11 cellular contexts compared by ENCODE assay signal in the genomic region with DNA sequence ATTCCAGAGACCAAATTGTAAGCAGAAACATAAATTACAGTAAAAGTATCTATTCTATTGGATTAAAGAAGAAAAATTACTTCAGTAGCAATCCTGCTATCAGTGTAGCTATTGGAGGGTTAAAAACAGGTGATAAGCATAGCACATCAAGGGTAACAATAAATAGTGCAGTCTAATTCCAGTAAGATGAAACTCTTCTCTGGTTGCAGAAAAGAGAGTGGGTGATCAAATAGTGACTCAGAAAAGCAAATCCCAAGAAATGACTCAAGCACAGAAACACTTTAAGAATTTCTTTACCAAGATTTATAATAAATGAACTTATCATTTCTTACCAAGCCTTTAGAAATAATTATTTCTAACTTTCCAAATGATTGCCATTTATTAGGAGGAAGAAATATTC.
DNase-seq lines count a peak whose midpoint lies in the region; ATAC-seq, FAIRE-seq and TF ChIP-seq lines count a peak whose summit lies in the region.
"Had no signal": no experiment of that assay in that cellular context is flagged by ENCODE, and none has a peak within 500 bp of the region (broad histone marks: within the 10 kb centered on the region; RNA-seq: fewer than 3 reads in every experiment).

No MANE protein-coding gene starts in this region.

- POLR2A ChIA-PET in PC-9 (lab: Charles Lee; ENCODE audit: unreplicated experiment), result interaction anchor here (0.5 to 0.6 kb wide), 3 partner anchors 9 to 1109 kb away, joined by 6 to 8 read pairs (median 6); no protein-coding TSS in a partner anchor

- no peak for TF ChIP-seq CTCF in PC-9 (conservative IDR thresholded peaks at IDR 0.05)
- no peak for TF ChIP-seq CTCF in psoas muscle (IDR thresholded peaks at IDR 0.05)

- no peaks in the 10 kb centered on the region for H4K20me1 ChIP-seq in PC-9 (ENCODE audit: insufficient read depth)

- H3K27me3 ChIP-seq in PC-9 (ENCODE audit: insufficient read depth, low read depth) (no peaks in the 10 kb centered on the region), psoas muscle (ENCODE audit: insufficient read depth in 3 of 3, low read length in 2 of 3) (no peaks in the 10 kb centered on the region), MG63 (no peaks in the 10 kb centered on the region)

- H3K9me2 ChIP-seq in PC-9 (ENCODE audit: insufficient read depth), result no peaks in the 10 kb centered on the region

- H3F3A ChIP-seq in PC-9 (ENCODE audit: insufficient read depth, low read depth), result 0 out of 2 replicates have a peak, but pooled peaks cover 5% of the 10 kb centered on the region

- intact Hi-C loops in PC-9 (cut with micrococcal nuclease; ENCODE audit: unreplicated experiment) (loop anchor here (1.0 to 2.0 kb wide), 2 partner anchors 16 to 67 kb away; no protein-coding TSS in a partner anchor), psoas muscle (cut with DNase I) (no loop called here)

- peaks cover 49% of the 10 kb centered on the region for H3K36me3 ChIP-seq in PC-9 (ENCODE audit: low read depth)
- no peaks in the 10 kb centered on the region for H3K36me3 ChIP-seq in psoas muscle (ENCODE audit: insufficient read depth in 1 of 2, low read depth in 1 of 2)
- peaks cover 33% of the 10 kb centered on the region for H3K36me3 ChIP-seq in MG63

- H3K9me3 ChIP-seq in PC-9 (ENCODE audit: insufficient read depth, low read depth), result peaks cover 13% of the 10 kb centered on the region; the same call in 1 of the 2 replicates
- no peaks in the 10 kb centered on the region for H3K9me3 ChIP-seq in psoas muscle
- no peaks in the 10 kb centered on the region for H3K9me3 ChIP-seq in MG63

- no TSS peak for BruUV-seq in PC-9 (replicated peaks; lab: Mats Ljungman, UMichigan)

- H3K4me3 ChIP-seq in PC-9 (0 out of 2 replicates have a peak overlapping the region, but pooled peaks have one; percentile 26), psoas muscle (peak overlapping the region; percentile 40), MG63 (no peak overlapping the region)

- no peak for FAIRE-seq in frontal cortex (lab: Jason Lieb, UNC)

- ATAC-seq in esophagus mucosa (peak; percentile 63), psoas muscle (peak; percentile 81 to 91 (median 84))

- H3K27ac ChIP-seq in PC-9, result peak overlapping the region; percentile 89
- peak overlapping the region; percentile 89 for H3K27ac ChIP-seq in psoas muscle

- CTCF ChIA-PET in PC-9 (lab: Charles Lee), result interaction anchor here (0.7 kb wide), 1 partner anchor 56 kb away, joined by 3 read pairs; no protein-coding TSS in a partner anchor

- H3K4me1 ChIP-seq in PC-9 (replicated peaks; ENCODE audit: insufficient read depth) (peaks cover 23% of the 10 kb centered on the region), psoas muscle (peaks cover 78% of the 10 kb centered on the region)

- H2AFZ ChIP-seq in PC-9, result no peak overlapping the region

- H3K4me2 ChIP-seq in PC-9, result peak overlapping the region; percentile 46; the same call in 1 of the 2 replicates

- H3K79me2 ChIP-seq in PC-9 (ENCODE audit: low read depth), result peaks cover 67% of the 10 kb centered on the region

- DNase-seq in GM03348 (ENCODE audit: low spot score), result peak; percentile 44
- DNase-seq in PC-9, result peak in 1 of 2 experiments; percentile 80
- DNase-seq in psoas muscle, result no peak
- no peak for DNase-seq in retina
- DNase-seq in MG63, result no peak
- DNase-seq in frontal cortex (ENCODE audit: low spot score in 2 of 2), result no peak
- DNase-seq in SKM-1 treated with dmso at 0.1 percent for 144 hours (lab: John Stamatoyannopoulos, UW; ENCODE audit: unreplicated experiment), result no peak
- DNase-seq: GF-D8, NCI-H2227 treated with DMSO at 0.1 percent for 48 hours, substantia nigra had no signal
